ENCODE assay signal across 1 cellular context in the genomic region with DNA sequence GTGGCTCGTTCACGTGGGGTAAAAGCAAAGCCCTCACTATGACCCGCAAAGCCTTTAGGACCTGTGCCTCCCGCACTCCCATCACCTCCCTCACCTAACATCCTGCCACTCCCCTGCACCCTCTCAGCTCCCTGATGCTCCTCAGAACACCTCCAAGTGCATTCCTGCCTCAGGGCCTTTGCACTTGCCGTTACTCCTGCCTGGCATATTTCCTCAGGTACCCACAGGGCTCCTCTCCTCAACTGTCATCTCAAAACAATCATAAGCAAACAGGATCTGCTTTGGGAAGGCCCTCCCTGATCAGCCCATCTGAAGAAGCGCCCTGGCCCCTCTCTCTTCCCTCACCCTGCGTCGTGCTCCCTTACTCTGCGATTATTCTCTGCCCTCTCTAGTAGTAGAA.
TF ChIP-seq lines count a peak whose summit lies in the region.

No MANE protein-coding gene starts in this region.

TF ChIP-seq in K562, 482 proteins besides CTCF, POLR2A, EP300 and RAD21:
- TF ChIP-seq SMARCA5 (IDR thresholded peaks at IDR 0.05) (peak; percentile 86), RBM25 (IDR thresholded peaks at IDR 0.05; ENCODE audit: low read depth, low read length, severe bottlenecking) (peak; percentile 60), NFIC (IDR thresholded peaks at IDR 0.05) (peak; percentile 9; the same call in 1 of the 2 replicates), ZNF830 (CRISPR knock-in tag; IDR thresholded peaks at IDR 0.05) (no peak), KLF10 (CRISPR knock-in tag; IDR thresholded peaks at IDR 0.05) (no peak), HDAC1 (IDR thresholded peaks at IDR 0.05) (peak in 1 of 2 experiments; percentile 51; a peak in 1 of 4 replicates), CEBPG (CRISPR knock-in tag; IDR thresholded peaks at IDR 0.05) (0 out of 2 replicates have a peak, but pooled peaks have one; percentile 21), CEBPG (tag; conservative IDR thresholded peaks at IDR 0.05 in 1 of 2, IDR thresholded peaks at IDR 0.05 in 1 of 2) (no peak), BCOR (IDR thresholded peaks at IDR 0.05) (peak; percentile 89), EP400 (IDR thresholded peaks at IDR 0.05) (no peak), CBX5 (IDR thresholded peaks at IDR 0.05; ENCODE audit: borderline replicate concordance, low read depth) (no peak), KDM1A (IDR thresholded peaks at IDR 0.05) (peak; percentile 70 to 78)
- TF ChIP-seq, protein P1, sequence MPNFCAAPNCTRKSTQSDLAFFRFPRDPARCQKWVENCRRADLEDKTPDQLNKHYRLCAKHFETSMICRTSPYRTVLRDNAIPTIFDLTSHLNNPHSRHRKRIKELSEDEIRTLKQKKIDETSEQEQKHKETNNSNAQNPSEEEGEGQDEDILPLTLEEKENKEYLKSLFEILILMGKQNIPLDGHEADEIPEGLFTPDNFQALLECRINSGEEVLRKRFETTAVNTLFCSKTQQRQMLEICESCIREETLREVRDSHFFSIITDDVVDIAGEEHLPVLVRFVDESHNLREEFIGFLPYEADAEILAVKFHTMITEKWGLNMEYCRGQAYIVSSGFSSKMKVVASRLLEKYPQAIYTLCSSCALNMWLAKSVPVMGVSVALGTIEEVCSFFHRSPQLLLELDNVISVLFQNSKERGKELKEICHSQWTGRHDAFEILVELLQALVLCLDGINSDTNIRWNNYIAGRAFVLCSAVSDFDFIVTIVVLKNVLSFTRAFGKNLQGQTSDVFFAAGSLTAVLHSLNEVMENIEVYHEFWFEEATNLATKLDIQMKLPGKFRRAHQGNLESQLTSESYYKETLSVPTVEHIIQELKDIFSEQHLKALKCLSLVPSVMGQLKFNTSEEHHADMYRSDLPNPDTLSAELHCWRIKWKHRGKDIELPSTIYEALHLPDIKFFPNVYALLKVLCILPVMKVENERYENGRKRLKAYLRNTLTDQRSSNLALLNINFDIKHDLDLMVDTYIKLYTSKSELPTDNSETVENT (CRISPR knock-in tag; IDR thresholded peaks at IDR 0.05): no peak
